ENCODE assay signal across 11 cellular contexts in the genomic region with DNA sequence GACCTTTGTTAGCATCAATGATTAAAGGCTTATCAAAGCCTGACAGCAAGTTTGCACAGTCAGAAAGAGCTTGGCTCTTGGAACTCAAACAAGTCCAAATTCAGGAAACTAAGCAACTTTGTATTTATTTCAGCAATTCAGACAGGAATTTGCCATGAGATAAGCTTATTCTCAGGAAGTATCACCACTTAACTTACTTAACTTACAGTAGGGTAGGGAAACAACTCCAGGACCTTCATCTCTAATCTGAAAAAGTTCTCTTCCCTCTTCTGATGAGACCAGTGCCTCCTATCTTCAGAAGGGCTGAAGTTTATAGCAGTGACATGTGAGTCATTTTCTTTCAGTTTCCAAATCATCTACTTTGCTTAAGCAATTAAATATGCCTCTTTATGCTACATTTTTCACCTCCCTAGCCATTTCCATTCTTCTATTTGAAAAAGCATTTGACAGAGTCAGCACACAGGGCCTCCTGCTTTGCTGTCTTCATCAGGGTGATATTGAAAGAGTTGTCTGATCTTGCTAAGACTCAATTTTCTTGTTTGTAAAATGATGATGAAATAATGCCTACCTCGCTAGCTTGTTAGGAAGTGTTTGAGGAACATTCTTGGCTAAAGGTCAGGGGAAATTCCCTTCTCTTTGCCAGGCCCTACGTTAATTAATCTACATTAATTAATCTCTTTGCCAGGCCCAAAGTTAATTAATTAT.
DNase-seq lines count a peak whose midpoint lies in the region; ATAC-seq and TF ChIP-seq lines count a peak whose summit lies in the region.
"Had no signal": no experiment of that assay in that cellular context is flagged by ENCODE, and none has a peak within 500 bp of the region (broad histone marks: within the 10 kb centered on the region; RNA-seq: fewer than 3 reads in every experiment).

No MANE protein-coding gene starts in this region.

- no peaks in the 10 kb centered on the region for H3F3A ChIP-seq in PC-3 (ENCODE audit: low read length, unreplicated experiment)

- H3K9me3 Mint-ChIP-seq in activated naive CD4-positive, alpha-beta T cell treated with anti-CD3 and anti-CD28 coated beads, Interleukin-2, amount 50 U/mL, for 72 hours: no peaks in the 10 kb centered on the region

- H3K9ac ChIP-seq in PC-3 (ENCODE audit: low read length): no peak overlapping the region
- H3K9ac ChIP-seq: parathyroid adenoma had no signal

- no peaks in the 10 kb centered on the region for H3K36me3 Mint-ChIP-seq in activated naive CD4-positive, alpha-beta T cell treated with anti-CD3 and anti-CD28 coated beads, Interleukin-2, amount 50 U/mL, for 72 hours

- H4K20me1 ChIP-seq in PC-3 (ENCODE audit: low read length) (no peaks in the 10 kb centered on the region), osteoblast (ENCODE audit: insufficient read depth, low read length) (no peaks in the 10 kb centered on the region)

- H3K27me3 ChIP-seq in PC-3 (ENCODE audit: low read length) (no peaks in the 10 kb centered on the region), osteoblast (ENCODE audit: insufficient read depth, low read length) (no peaks in the 10 kb centered on the region), testis (no peaks in the 10 kb centered on the region), psoas muscle (ENCODE audit: insufficient read depth in 3 of 3, low read length in 2 of 3) (no peaks in the 10 kb centered on the region)

- 0 out of 2 replicates have a peak, but pooled peaks have one; percentile 26 for TF ChIP-seq CTCF in PC-3 (conservative IDR thresholded peaks at IDR 0.05; ENCODE audit: low read depth, low read length)
- TF ChIP-seq CTCF in epithelial cell of proximal tubule (conservative IDR thresholded peaks at IDR 0.05; ENCODE audit: low read depth, low read length): peak; percentile 52
- peak; percentile 43 for TF ChIP-seq CTCF in osteoblast (IDR thresholded peaks at IDR 0.05; ENCODE audit: extremely low read depth, low read depth, low read length)
- no peak for TF ChIP-seq CTCF in testis (IDR thresholded peaks at IDR 0.05)
- TF ChIP-seq CTCF in psoas muscle (IDR thresholded peaks at IDR 0.05): no peak

- H3K27ac ChIP-seq in PC-3 (ENCODE audit: low read length): no peak overlapping the region
- no peak overlapping the region for H3K27ac ChIP-seq in osteoblast (ENCODE audit: low read depth, low read length)
- H3K27ac ChIP-seq in testis: no peak overlapping the region
- H3K27ac ChIP-seq in psoas muscle: no peak overlapping the region
- H3K27ac ChIP-seq: parathyroid adenoma had no signal

- WGBS in testis, 2 donors: 60 to 69% methylated on average over 2 of the region's 2 CpGs
- 35 to 48% (median 45%) methylated on average over 2 of the region's 2 CpGs for WGBS in psoas muscle, 3 donors

- no peaks in the 10 kb centered on the region for H3K9me2 ChIP-seq in PC-3 (replicated peaks; ENCODE audit: low read length)

- no peaks in the 10 kb centered on the region for H3K36me3 ChIP-seq in PC-3 (ENCODE audit: low read depth, low read length)
- no peaks in the 10 kb centered on the region for H3K36me3 ChIP-seq in osteoblast (ENCODE audit: insufficient read depth, low read length)
- H3K36me3 ChIP-seq in testis (ENCODE audit: low read depth, missing control alignments): no peaks in the 10 kb centered on the region
- H3K36me3 ChIP-seq in psoas muscle (ENCODE audit: insufficient read depth in 1 of 2, low read depth in 1 of 2): no peaks in the 10 kb centered on the region

- no peaks in the 10 kb centered on the region for H3K79me2 ChIP-seq in PC-3 (ENCODE audit: low read length)
- H3K79me2 ChIP-seq in osteoblast (ENCODE audit: insufficient read depth, low read length): no peaks in the 10 kb centered on the region
- H3K79me2 ChIP-seq: parathyroid adenoma had no signal

- no peak overlapping the region for H3K4me2 ChIP-seq in PC-3 (ENCODE audit: low read length)
- H3K4me2 ChIP-seq in osteoblast (ENCODE audit: insufficient read depth, low read length): no peak overlapping the region

- H2AFZ ChIP-seq in PC-3 (ENCODE audit: low read length) (0 out of 2 replicates have a peak overlapping the region, but pooled peaks have one; percentile 29), osteoblast (ENCODE audit: low read length) (peak overlapping the region; percentile 74)
- H2AFZ ChIP-seq: parathyroid adenoma had no signal

- POLR2A ChIA-PET in PC-3 (lab: Charles Lee; ENCODE audit: unreplicated experiment): no interaction called here

- no peak for TF ChIP-seq POLR2A in testis (IDR thresholded peaks at IDR 0.05)

- ATAC-seq in PC-3 (no peak), psoas muscle (no peak)
- ATAC-seq in activated naive CD4-positive, alpha-beta T cell treated with anti-CD3 and anti-CD28 coated beads, Interleukin-2, amount 50 U/mL, for 72 hours: no peak

- no TSS peak for BruUV-seq in PC-3 (replicated peaks; lab: Mats Ljungman, UMichigan)

- H3K4me1 ChIP-seq in PC-3 (ENCODE audit: insufficient read depth, low read length) (peaks cover 7% of the 10 kb centered on the region), osteoblast (ENCODE audit: insufficient read depth, low read length) (peaks cover 4% of the 10 kb centered on the region), testis (no peaks in the 10 kb centered on the region), psoas muscle (no peaks in the 10 kb centered on the region)
- H3K4me1 ChIP-seq: parathyroid adenoma had no signal

- H3K9me3 ChIP-seq in PC-3 (ENCODE audit: low read length) (no peaks in the 10 kb centered on the region), osteoblast (ENCODE audit: low read depth, low read length) (no peaks in the 10 kb centered on the region), testis (no peaks in the 10 kb centered on the region), psoas muscle (no peaks in the 10 kb centered on the region)

- peak; percentile 53 for DNase-seq in GM03348 (ENCODE audit: low spot score)
- DNase-seq in PC-3: peak; percentile 29
- peak; percentile 42 for DNase-seq in epithelial cell of proximal tubule (ENCODE audit: low read depth)
- DNase-seq in osteoblast (ENCODE audit: insufficient read length, low spot score, missing footprints): no peak
- DNase-seq in testis: no peak
- no peak for DNase-seq in inferior parietal cortex (ENCODE audit: extremely low spot score)
- no peak for DNase-seq in psoas muscle
- no peak for DNase-seq in activated naive CD4-positive, alpha-beta T cell treated with anti-CD3 and anti-CD28 coated beads, Interleukin-2, amount 50 U/mL, for 72 hours (ENCODE audit: low spot score in 2 of 2)
- DNase-seq: caudate nucleus, NCI-H2171 treated with DMSO at 0.1 percent for 48 hours had no signal

- CTCF ChIA-PET in PC-3 (lab: Charles Lee): interaction anchor here (0.6 kb wide), 1 partner anchor 196 kb away, joined by 3 read pairs; no protein-coding TSS in a partner anchor

- intact Hi-C loops in PC-3 (cut with micrococcal nuclease) (no loop called here), testis (cut with DNase I; ENCODE audit: low total_unique reads) (no loop called here), psoas muscle (cut with DNase I) (no loop called here)

- H3K27ac Mint-ChIP-seq in activated naive CD4-positive, alpha-beta T cell treated with anti-CD3 and anti-CD28 coated beads, Interleukin-2, amount 50 U/mL, for 72 hours: no peak overlapping the region

- H3K4me3 ChIP-seq in PC-3 (ENCODE audit: low read length) (no peak overlapping the region), epithelial cell of proximal tubule (ENCODE audit: low read depth, low read length) (no peak overlapping the region), osteoblast (ENCODE audit: insufficient read depth, low read length) (no peak overlapping the region), testis (no peak overlapping the region), psoas muscle (no peak overlapping the region)

Comparison
In these comparisons a context has a peak if more than half of its experiments do, and no peak if none do; other contexts are left out.
1. DNase-seq: peak in GM03348 (single experiment), PC-3 (single experiment) and epithelial cell of proximal tubule (single experiment); none in osteoblast (single experiment), testis (single experiment), inferior parietal cortex (single experiment), psoas muscle (0 of 2) and activated naive CD4-positive, alpha-beta T cell treated with anti-CD3 and anti-CD28 coated beads, Interleukin-2, amount 50 U/mL, for 72 hours (0 of 2).
2. CTCF ChIP-seq: peak in PC-3 (single experiment), epithelial cell of proximal tubule (single experiment) and osteoblast (single experiment); none in testis (0 of 3) and psoas muscle (single experiment).